Comparison of ENCODE assay signal across 21 cellular contexts in genomic region chr7:74488518-74488917, GRCh38. TPM values are rescaled to one million over a fixed set of nuclear protein-coding genes. Genes with fewer than 3 reads are reported as not detected.
DNase-seq lines count a peak whose midpoint lies in the region; ATAC-seq, FAIRE-seq and TF ChIP-seq lines count a peak whose summit lies in the region.
"Had no signal": no experiment of that assay in that cellular context is flagged by ENCODE, and none has a peak within 500 bp of the region (broad histone marks: within the 10 kb centered on the region; RNA-seq: fewer than 3 reads in every experiment).

No MANE protein-coding gene starts in this region.

- no peak for TF ChIP-seq RAD21 in HepG2 (CRISPR knock-in tag; IDR thresholded peaks at IDR 0.05)

- H3K27me3 Mint-ChIP-seq in brain (no peaks in the 10 kb centered on the region), progenitor cell of endocrine pancreas (no peaks in the 10 kb centered on the region), WTC11 (ENCODE audit: low read depth) (no peaks in the 10 kb centered on the region)
- H3K27me3 Mint-ChIP-seq: CD4-positive, alpha-beta memory T cell had no signal

- H3K36me3 Mint-ChIP-seq in brain (peaks cover 53% of the 10 kb centered on the region), progenitor cell of endocrine pancreas (ENCODE audit: insufficient read depth) (peaks cover 16% of the 10 kb centered on the region), WTC11 (peaks cover 24% of the 10 kb centered on the region)
- H3K36me3 Mint-ChIP-seq: CD14-positive monocyte had no signal

- CTCF ChIA-PET in HepG2 (lab: Yijun Ruan, JAX; ENCODE audit: low intra/inter-chr PET ratio, low total read pairs) (no interaction called here), WTC11 (lab: Charles Lee) (no interaction called here)

- H3K4me2 ChIP-seq in HepG2 (ENCODE audit: low read depth, low read length) = no peak overlapping the region
- H3K4me2 ChIP-seq: BLaER1, GM23338 had no signal

- TF ChIP-seq POLR2A in HepG2 (IDR thresholded peaks at IDR 0.05; ENCODE audit: insufficient read depth in 1 of 2, low read depth in 2 of 2, low read length in 2 of 2) (no peak), right lobe of liver (IDR thresholded peaks at IDR 0.05) (no peak)

- H3K36me3 ChIP-seq in HepG2 (replicated peaks in 1 of 2; ENCODE audit: control insufficient read depth in 1 of 2, insufficient read depth in 2 of 2, low read length in 2 of 2) (no peaks in the 10 kb centered on the region; a peak in 1 of 5 replicates), right lobe of liver (no peaks in the 10 kb centered on the region)

- BruUV-seq in HepG2 (replicated peaks; lab: Mats Ljungman, UMichigan) = no TSS peak

- H3K9me3 ChIP-seq in HepG2 (ENCODE audit: low read length) = no peaks in the 10 kb centered on the region
- no peaks in the 10 kb centered on the region for H3K9me3 ChIP-seq in right lobe of liver

- no peak overlapping the region for H2AFZ ChIP-seq in HepG2 (ENCODE audit: low read length)
- H2AFZ ChIP-seq: GM23338 had no signal

- peaks cover 3% of the 10 kb centered on the region; the same call in 1 of the 2 replicates for H4K20me1 ChIP-seq in HepG2 (ENCODE audit: insufficient read depth, low read length)

- no peak overlapping the region for H3K4me3 ChIP-seq in HepG2 (replicated peaks in 1 of 3; ENCODE audit: insufficient read depth in 1 of 3, low read depth in 2 of 3, low read length in 3 of 3)
- no peak overlapping the region for H3K4me3 ChIP-seq in right lobe of liver
- H3K4me3 ChIP-seq: BLaER1, GM23338 had no signal

- FAIRE-seq in HepG2 (lab: Jason Lieb, UNC) = no peak
- FAIRE-seq: GM12892, GM18507, H54 had no signal

- intact Hi-C loops in HepG2 (cut with micrococcal nuclease; ENCODE audit: unreplicated experiment) (no loop called here), right lobe of liver (cut with DNase I) (no loop called here)

- peaks cover 43% of the 10 kb centered on the region for H3K4me1 Mint-ChIP-seq in brain
- peaks cover under 1% of the 10 kb centered on the region for H3K4me1 Mint-ChIP-seq in progenitor cell of endocrine pancreas (ENCODE audit: low read depth)
- no peaks in the 10 kb centered on the region for H3K4me1 Mint-ChIP-seq in WTC11
- H3K4me1 Mint-ChIP-seq: CD14-positive monocyte; CD4-positive, alpha-beta memory T cell; GM23338 had no signal

- no peak overlapping the region for H3K9ac ChIP-seq in HepG2 (ENCODE audit: insufficient read depth, low read depth, low read length)
- H3K9ac ChIP-seq: BLaER1 had no signal

- H3K27ac Mint-ChIP-seq in brain = peak overlapping the region; percentile 19 to 85 (median 78)
- H3K27ac Mint-ChIP-seq in progenitor cell of endocrine pancreas = peak overlapping the region; percentile 89
- no peak overlapping the region for H3K27ac Mint-ChIP-seq in WTC11
- H3K27ac Mint-ChIP-seq: CD14-positive monocyte, GM23338, HFFc6 had no signal

- no peak overlapping the region for H3K27ac ChIP-seq in HepG2 (ENCODE audit: extremely low read length, insufficient read depth, low read length)
- no peak overlapping the region for H3K27ac ChIP-seq in right lobe of liver
- H3K27ac ChIP-seq: 22Rv1, BLaER1 had no signal

- TF ChIP-seq CTCF in HepG2 (CRISPR knock-in tag; IDR thresholded peaks at IDR 0.05) (no peak), right lobe of liver (IDR thresholded peaks at IDR 0.05) (no peak), brain (conservative IDR thresholded peaks at IDR 0.05) (no peak), progenitor cell of endocrine pancreas (IDR thresholded peaks at IDR 0.05; ENCODE audit: unreplicated experiment) (no peak), WTC11 (IDR thresholded peaks at IDR 0.05) (no peak)

- POLR2A ChIA-PET in HepG2 (lab: Yijun Ruan, JAX) = interaction anchor here (0.6 kb wide), 1 partner anchor 9 kb away, joined by 5 read pairs; no protein-coding TSS in a partner anchor
- POLR2A ChIA-PET in WTC11 (lab: Charles Lee) = no interaction called here

- H3K9me3 Mint-ChIP-seq in brain = peaks cover 7 to 30% (median 18%) of the 10 kb centered on the region in 5 experiments
- H3K9me3 Mint-ChIP-seq in progenitor cell of endocrine pancreas (ENCODE audit: low read depth) = peaks cover 3% of the 10 kb centered on the region
- peaks cover 15% of the 10 kb centered on the region for H3K9me3 Mint-ChIP-seq in WTC11

- peaks cover 19% of the 10 kb centered on the region for H3K79me2 ChIP-seq in HepG2 (ENCODE audit: insufficient read depth, low read length)

- TF ChIP-seq EP300 in HepG2 (IDR thresholded peaks at IDR 0.05; ENCODE audit: low read depth in 2 of 2, low read length in 2 of 2) (no peak), HepG2 (CRISPR knock-in tag; IDR thresholded peaks at IDR 0.05; ENCODE audit: borderline replicate concordance) (no peak)

- in situ Hi-C loops in HepG2 (cut with HindIII; ENCODE audit: extremely low pct_ligation_motif_present, low pct_unique_long_range_greater_than_20kb) = no loop called here

- DNase-seq in HepG2 (ENCODE audit: low spot score) = no peak
- no peak for DNase-seq in right lobe of liver
- no peak for DNase-seq in progenitor cell of endocrine pancreas (ENCODE audit: low spot score, unreplicated experiment)
- no peak for DNase-seq in NCI-H69 (lab: John Stamatoyannopoulos, UW)
- no peak for DNase-seq in stimulated activated CD4-positive, alpha-beta T cell treated with anti-CD3 and anti-CD28 coated beads, Interleukin-4, amount 100 ng/mL, for 24 hours
- DNase-seq in WTC11 (ENCODE audit: low spot score) = no peak
- DNase-seq in stimulated activated CD4-positive, alpha-beta T cell treated with anti-CD3 and anti-CD28 coated beads, Interleukin-2, amount 100 ng/mL, for 24 hours = no peak
- DNase-seq: CD4-positive, alpha-beta memory T cell; DMS153; DMS79; GDM1; HFFc6 had no signal

- H3K4me3 Mint-ChIP-seq in brain (no peak overlapping the region), progenitor cell of endocrine pancreas (ENCODE audit: low read depth) (no peak overlapping the region), WTC11 (no peak overlapping the region)
- H3K4me3 Mint-ChIP-seq: CD14-positive monocyte; CD4-positive, alpha-beta memory T cell; GM23338; HFFc6 had no signal

- no peak for ATAC-seq in HepG2
- no peak for ATAC-seq in right lobe of liver
- ATAC-seq in WTC11 = no peak
- ATAC-seq: GM23338, HCT116 had no signal

- H3K27me3 ChIP-seq in HepG2 (ENCODE audit: control insufficient read depth in 1 of 2, insufficient read depth in 2 of 2, low read length in 2 of 2) (no peaks in the 10 kb centered on the region), right lobe of liver (no peaks in the 10 kb centered on the region)
- H3K27me3 ChIP-seq: BLaER1 had no signal

- 96% methylated on average over 6 of the region's 6 CpGs for WGBS in HepG2 (ENCODE audit: low lambda C conversion rate)
- 80% methylated on average over 5 of the region's 6 CpGs for WGBS in right lobe of liver (ENCODE audit: insufficient coverage, low coverage, low lambda C conversion rate, missing lambda C conversion rate)

- H3K4me1 ChIP-seq in HepG2 (ENCODE audit: insufficient read depth, low read length) (peaks cover 5% of the 10 kb centered on the region), right lobe of liver (peaks cover 0 to 9% (median 4%) of the 10 kb centered on the region in 4 donors)

TF ChIP-seq in WTC11, 78 proteins besides CTCF, POLR2A, EP300 and RAD21 (continues in another document):
- no peak for TF ChIP-seq RELA (CRISPR knock-in tag; IDR thresholded peaks at IDR 0.05; ENCODE audit: borderline replicate concordance)
- TF ChIP-seq IRF1 (CRISPR knock-in tag; IDR thresholded peaks at IDR 0.05) = no peak

RNA-seq across cellular contexts. Expression of gene GTF2IRD1, which starts 34.8 kb away (rescaled TPM):
- total RNA-seq in HepG2 (2016; rRNA removed; fragmentation: Illumina TruSeq; extraction: Trizol) (16.5 and 17.8 TPM in 2 replicates), right lobe of liver (1 to 10 TPM; 1.9 to 9.8 (median 6.5) TPM), progenitor cell of endocrine pancreas (52.6 and 60.7 TPM in 2 replicates), WTC11 (2021) (41.6 to 43.5 TPM (median 42.9 TPM) in 3 replicates)
- 8.1 and 9.5 TPM in 2 replicates for total RNA-seq in HepG2 (2016; cell fraction: cytosol; rRNA removed; fragmentation: Illumina TruSeq; extraction: Trizol; ENCODE audit: low read depth)
- total RNA-seq in HepG2 (2016; cell fraction: insoluble cytoplasmic fraction; rRNA removed; fragmentation: Illumina TruSeq; extraction: Trizol) = 13.6 and 19.1 TPM in 2 replicates
- total RNA-seq in HepG2 (2016; cell fraction: membrane; rRNA removed; fragmentation: Illumina TruSeq; extraction: Trizol) = 17.2 and 18.9 TPM in 2 replicates
- 15.6 and 22.1 TPM in 2 replicates for total RNA-seq in HepG2 (2016; cell fraction: nucleus; rRNA removed; fragmentation: Illumina TruSeq; extraction: Trizol)
- polyA plus RNA-seq in HepG2 (2011; rRNA removed) (26.7 and 28.2 TPM in 2 replicates), brain (ENCODE audit: insufficient read depth, low read depth, low replicate concordance) (33.6 TPM)
- polyA plus RNA-seq in HepG2 (2011; cell fraction: cytosol; rRNA removed) = 12.3 and 16.0 TPM in 2 replicates
- polyA plus RNA-seq in HepG2 (2011; cell fraction: nucleus; rRNA removed) = 38.7 and 43.3 TPM in 2 replicates
- 36.1 and 37.4 TPM in 2 replicates for polyA plus RNA-seq in HepG2 (2012)
- 10.4 and 12.9 TPM in 2 replicates for polyA plus RNA-seq in HepG2 (2016; cell fraction: cytosol; fragmentation: Illumina TruSeq; extraction: Trizol; ENCODE audit: low read depth)
- 27.6 and 31.7 TPM in 2 replicates for polyA plus RNA-seq in HepG2 (2016; cell fraction: insoluble cytoplasmic fraction; fragmentation: Illumina TruSeq; extraction: Trizol; ENCODE audit: low read depth)
- 23.3 and 26.7 TPM in 2 replicates for polyA plus RNA-seq in HepG2 (2016; cell fraction: membrane; fragmentation: Illumina TruSeq; extraction: Trizol; ENCODE audit: low read depth)
- polyA plus RNA-seq in HepG2 (2016; cell fraction: nucleus; fragmentation: Illumina TruSeq; extraction: Trizol; ENCODE audit: insufficient read depth, low read depth) = 51.1 and 66.8 TPM in 2 replicates
- polyA minus RNA-seq in HepG2 (2011; rRNA and poly(A)+ RNA removed; ENCODE audit: low replicate concordance) = 23.4 and 53.2 TPM in 2 replicates
- 14.9 and 17.7 TPM in 2 replicates for polyA minus RNA-seq in HepG2 (2011; cell fraction: cytosol; rRNA and poly(A)+ RNA removed)
- polyA minus RNA-seq in HepG2 (2011; cell fraction: nucleus; rRNA and poly(A)+ RNA removed) = 15.5 and 16.5 TPM in 2 replicates
- polyA plus RNA-seq: CD14-positive monocyte had no signal
